ENCODE assay signal across 8 cellular contexts in the genomic region with DNA sequence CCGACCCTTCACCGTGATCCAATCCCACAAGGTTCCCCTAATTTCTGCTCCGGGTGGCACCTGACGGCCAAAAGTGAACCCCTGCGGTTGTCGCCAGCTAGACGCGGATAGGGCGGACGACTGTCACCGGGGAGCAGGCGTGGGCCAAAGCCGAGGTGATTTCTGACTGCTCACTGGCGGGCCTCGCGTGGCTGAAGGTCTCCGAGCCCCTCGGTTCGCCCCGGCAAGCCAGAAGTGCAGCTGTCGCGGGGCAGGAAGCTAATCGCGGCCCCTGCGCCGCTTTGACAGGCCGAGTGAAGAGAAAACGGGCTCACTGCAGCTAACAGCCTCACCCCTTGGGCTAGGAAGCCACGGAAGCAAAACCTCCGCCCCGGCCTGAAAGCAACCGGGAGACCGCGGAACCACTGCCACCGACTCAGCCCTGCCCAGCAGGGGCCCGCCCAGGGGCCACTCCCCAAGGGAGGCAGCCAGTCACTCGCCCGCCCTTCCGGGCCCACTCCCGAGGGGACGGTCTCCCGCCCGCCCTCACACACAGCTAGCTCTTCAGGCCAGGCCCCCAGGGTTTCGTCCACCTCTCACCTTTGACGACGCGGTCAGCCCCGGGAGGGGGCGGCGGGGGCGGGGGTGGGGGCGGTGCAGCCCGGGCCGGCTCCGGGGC. TPM values are rescaled to one million over a fixed set of nuclear protein-coding genes. Genes with fewer than 3 reads are reported as not detected.
DNase-seq lines count a peak whose midpoint lies in the region; ATAC-seq, FAIRE-seq and TF ChIP-seq lines count a peak whose summit lies in the region.

No MANE protein-coding gene starts in this region.

- H3K4me3 Mint-ChIP-seq in T-helper 1 cell treated with Interleukin-12 subunit alpha and Interleukin-12 subunit beta and Interleukin-4 antibody, amounts not matched to agents 30 μg/mL and 1 μg/mL, for 36 hours: peak overlapping the region; percentile 99

- H3K27ac Mint-ChIP-seq in T-helper 1 cell treated with Interleukin-12 subunit alpha and Interleukin-12 subunit beta and Interleukin-4 antibody, amounts not matched to agents 30 μg/mL and 1 μg/mL, for 36 hours: peak overlapping the region; percentile 97

- under 1% methylated on average over 55 of the region's 55 CpGs for WGBS in right cardiac atrium

- peak overlapping the region; percentile 100 for H3K27ac ChIP-seq in right cardiac atrium (ENCODE audit: low read length)

- peak; percentile 82 for TF ChIP-seq POLR2A in GM12892 (IDR thresholded peaks at IDR 0.05; ENCODE audit: low read depth, low read length)

- no peaks in the 10 kb centered on the region for H3K27me3 ChIP-seq in right cardiac atrium (ENCODE audit: control insufficient read depth, insufficient read depth)

- peaks cover 5% of the 10 kb centered on the region for H3K4me1 ChIP-seq in right cardiac atrium (ENCODE audit: control insufficient read depth, insufficient read depth, low read length)

- FAIRE-seq in GM12892 (lab: Jason Lieb, UNC): no peak

- intact Hi-C loops in right cardiac atrium (cut with DNase I): no loop called here

- peaks cover 30% of the 10 kb centered on the region for H3K36me3 Mint-ChIP-seq in T-helper 1 cell treated with Interleukin-12 subunit alpha and Interleukin-12 subunit beta and Interleukin-4 antibody, amounts not matched to agents 30 μg/mL and 1 μg/mL, for 36 hours (ENCODE audit: low read depth)

- DNase-seq in GM12892 (ENCODE audit: insufficient read length) (peak; percentile 80), NAMALWA (ENCODE audit: low spot score) (peak; percentile 72), amygdala (lab: John Stamatoyannopoulos, UW) (peak; percentile 39 to 91 (median 80)), right cardiac atrium (peak; percentile 93 to 96 (median 96)), retina (peak; percentile 90), NCI-H128 (lab: John Stamatoyannopoulos, UW; ENCODE audit: unreplicated experiment) (no peak)

- H3K27me3 Mint-ChIP-seq in T-helper 1 cell treated with Interleukin-12 subunit alpha and Interleukin-12 subunit beta and Interleukin-4 antibody, amounts not matched to agents 30 μg/mL and 1 μg/mL, for 36 hours (ENCODE audit: low read depth): no peaks in the 10 kb centered on the region

- H3K4me1 Mint-ChIP-seq in T-helper 1 cell treated with Interleukin-12 subunit alpha and Interleukin-12 subunit beta and Interleukin-4 antibody, amounts not matched to agents 30 μg/mL and 1 μg/mL, for 36 hours (ENCODE audit: low read depth): peaks cover 32% of the 10 kb centered on the region

- no peaks in the 10 kb centered on the region for H3K9me3 Mint-ChIP-seq in T-helper 1 cell treated with Interleukin-12 subunit alpha and Interleukin-12 subunit beta and Interleukin-4 antibody, amounts not matched to agents 30 μg/mL and 1 μg/mL, for 36 hours

- no peaks in the 10 kb centered on the region for H3K9me3 ChIP-seq in right cardiac atrium (ENCODE audit: control insufficient read depth, low read length)

- peak overlapping the region; percentile 91 for H3K4me3 ChIP-seq in right cardiac atrium (ENCODE audit: low read length)

- ATAC-seq in HG02571 (IDR thresholded peaks at IDR 0.05; ENCODE audit: unreplicated experiment): peak; percentile 98
- ATAC-seq in right cardiac atrium: peak; percentile 96 to 97

RNA-seq across cellular contexts. Expression of a gene that starts 0.5 kb away (rescaled TPM):
- 36.3 TPM for polyA plus RNA-seq in GM12892 (2012; ENCODE audit: missing spikeins)
- total RNA-seq in right cardiac atrium: 10 to 100 TPM; 50.3 to 61.3 (median 57.1) TPM
- polyA plus RNA-seq in right cardiac atrium: 34.5 TPM
